Comparison of ENCODE assay signal across 10 cellular contexts in the genomic region with DNA sequence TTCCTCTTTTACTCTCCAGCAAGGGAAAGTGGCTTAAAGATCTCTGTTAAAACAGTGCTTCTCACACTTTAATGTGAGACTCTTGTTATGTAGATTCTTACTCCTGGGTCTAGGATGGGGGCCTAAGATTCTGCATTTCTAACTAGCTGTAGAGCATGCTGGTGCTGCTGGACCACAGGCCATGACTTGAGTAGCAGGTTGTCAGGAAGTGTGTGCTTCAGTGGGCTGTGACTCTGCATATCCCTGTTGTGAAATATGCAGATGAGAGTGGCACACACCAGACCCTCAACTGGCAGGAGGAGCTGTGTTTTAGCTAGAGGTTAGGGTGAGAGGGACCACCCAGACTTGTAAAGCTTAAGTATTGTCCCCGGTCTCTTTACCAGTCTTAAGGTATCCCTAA.
DNase-seq lines count a peak whose midpoint lies in the region; ATAC-seq and TF ChIP-seq lines count a peak whose summit lies in the region.
"Had no signal": no experiment of that assay in that cellular context is flagged by ENCODE, and none has a peak within 500 bp of the region (broad histone marks: within the 10 kb centered on the region; RNA-seq: fewer than 3 reads in every experiment).

No MANE protein-coding gene starts in this region.

- H3K4me2 ChIP-seq in mesenchymal stem cell (ENCODE audit: low read length, poor library complexity, severe bottlenecking): no peak overlapping the region
- H3K4me2 ChIP-seq: PC-9 had no signal

- H2BK15ac ChIP-seq in mesenchymal stem cell (ENCODE audit: low read depth, poor library complexity, severe bottlenecking): no peak overlapping the region

- no peak overlapping the region for H3K14ac ChIP-seq in mesenchymal stem cell (ENCODE audit: low read length in 2 of 2)

- intact Hi-C loops in CD4-positive, alpha-beta T cell (cut with DNase I, micrococcal nuclease): no loop called here
- intact Hi-C loops in prostate gland (cut with DNase I) (no loop called here), testis (cut with DNase I; ENCODE audit: low total_unique reads) (no loop called here)

- POLR2A ChIA-PET in CD4-positive, alpha-beta T cell (lab: Charles Lee): no interaction called here

- H3K9ac ChIP-seq in mesenchymal stem cell (ENCODE audit: low read length): peak overlapping the region; percentile 69

- H3K27ac Mint-ChIP-seq in CD4-positive, alpha-beta T cell: peak overlapping the region; percentile 17

- TF ChIP-seq POLR2A in prostate gland (IDR thresholded peaks at IDR 0.05) (no peak), testis (IDR thresholded peaks at IDR 0.05) (no peak), tibial nerve (IDR thresholded peaks at IDR 0.05) (no peak)

- no peaks in the 10 kb centered on the region for H3K9me3 Mint-ChIP-seq in CD4-positive, alpha-beta T cell

- H3K79me1 ChIP-seq in mesenchymal stem cell (replicated peaks; ENCODE audit: low read length, poor library complexity, severe bottlenecking): no peaks in the 10 kb centered on the region

- CTCF ChIA-PET in CD4-positive, alpha-beta T cell (lab: Charles Lee): no interaction called here

- no peak overlapping the region for H4K91ac ChIP-seq in mesenchymal stem cell (ENCODE audit: low read length)

- H3K4ac ChIP-seq in mesenchymal stem cell (ENCODE audit: low read depth in 1 of 2, low read length in 2 of 2): no peak overlapping the region

- no peak overlapping the region for H3K23ac ChIP-seq in mesenchymal stem cell (ENCODE audit: low read length in 2 of 2)

- H3K27me3 Mint-ChIP-seq in CD4-positive, alpha-beta T cell: no peaks in the 10 kb centered on the region

- TF ChIP-seq CTCF in CD4-positive, alpha-beta T cell (IDR thresholded peaks at IDR 0.05): no peak
- TF ChIP-seq CTCF in prostate gland (IDR thresholded peaks at IDR 0.05) (no peak), testis (IDR thresholded peaks at IDR 0.05) (no peak), tibial nerve (IDR thresholded peaks at IDR 0.05) (no peak)

- no peaks in the 10 kb centered on the region for H3K9me3 ChIP-seq in CD4-positive, alpha-beta T cell (ENCODE audit: control insufficient read depth, low read length)
- H3K9me3 ChIP-seq in mesenchymal stem cell (ENCODE audit: control insufficient read depth, low read length) (no peaks in the 10 kb centered on the region), prostate gland (no peaks in the 10 kb centered on the region), testis (no peaks in the 10 kb centered on the region), tibial nerve (no peaks in the 10 kb centered on the region)

- peaks cover 20% of the 10 kb centered on the region for H3K4me1 Mint-ChIP-seq in CD4-positive, alpha-beta T cell (ENCODE audit: low read depth)

- H3K4me3 Mint-ChIP-seq in CD4-positive, alpha-beta T cell: peak overlapping the region; percentile 82

- no peak overlapping the region for H2AK5ac ChIP-seq in mesenchymal stem cell (ENCODE audit: low read length, severe bottlenecking)

- H4K8ac ChIP-seq in mesenchymal stem cell (ENCODE audit: low read length): peak overlapping the region; percentile 3

- no peak overlapping the region for H2BK12ac ChIP-seq in mesenchymal stem cell (ENCODE audit: low read length in 2 of 2)

- H3K27me3 ChIP-seq in CD4-positive, alpha-beta T cell (ENCODE audit: control insufficient read depth, insufficient read depth, low read length): no peaks in the 10 kb centered on the region
- no peaks in the 10 kb centered on the region for H3K27me3 ChIP-seq in mesenchymal stem cell (ENCODE audit: control insufficient read depth in 1 of 2, insufficient read depth in 1 of 2, low read length in 2 of 2)
- H3K27me3 ChIP-seq in prostate gland (replicated peaks; ENCODE audit: insufficient read depth): no peaks in the 10 kb centered on the region
- no peaks in the 10 kb centered on the region for H3K27me3 ChIP-seq in testis
- H3K27me3 ChIP-seq in tibial nerve: no peaks in the 10 kb centered on the region

- no CpG with 5 or more reads among the region's 1 CpG for WGBS in mesenchymal stem cell
- WGBS in prostate gland: 73% methylated on average over 1 of the region's 1 CpG
- WGBS in testis, 2 donors: 89% methylated on average over 1 of the region's 1 CpG
- WGBS in tibial nerve, 2 donors: 70 to 76% methylated on average over 1 of the region's 1 CpG

- H3K36me3 Mint-ChIP-seq in CD4-positive, alpha-beta T cell (ENCODE audit: low read depth): no peaks in the 10 kb centered on the region

- ATAC-seq in CD4-positive, alpha-beta T cell (ENCODE audit: poor library complexity): no peak
- no peak for ATAC-seq in GM18858 (IDR thresholded peaks at IDR 0.05; ENCODE audit: unreplicated experiment)

- peak overlapping the region; percentile 11; the same call in 1 of the 2 replicates for H3K4me3 ChIP-seq in Jurkat, Clone E6-1 (ENCODE audit: low read length)
- peak overlapping the region in 1 of 2 experiments; percentile 37 for H3K4me3 ChIP-seq in mesenchymal stem cell (ENCODE audit: insufficient read depth in 1 of 2, low read depth in 1 of 2, low read length in 2 of 2)
- no peak overlapping the region for H3K4me3 ChIP-seq in prostate gland
- H3K4me3 ChIP-seq in testis: no peak overlapping the region
- H3K4me3 ChIP-seq in tibial nerve: peak overlapping the region in 2 of 4 donors; percentile 10 to 22
- H3K4me3 ChIP-seq: PC-9, skin epidermis had no signal

- no peaks in the 10 kb centered on the region for H3K36me3 ChIP-seq in mesenchymal stem cell (ENCODE audit: control insufficient read depth in 1 of 2, insufficient read depth in 2 of 2, low read depth in 1 of 2, low read length in 2 of 2)
- no peaks in the 10 kb centered on the region for H3K36me3 ChIP-seq in prostate gland
- H3K36me3 ChIP-seq in testis (ENCODE audit: low read depth, missing control alignments): no peaks in the 10 kb centered on the region
- no peaks in the 10 kb centered on the region for H3K36me3 ChIP-seq in tibial nerve

- DNase-seq in CD4-positive, alpha-beta T cell: no peak
- peak; percentile 53 for DNase-seq in Jurkat, Clone E6-1 (ENCODE audit: low read depth, low spot score)
- DNase-seq in mesenchymal stem cell: no peak
- no peak for DNase-seq in prostate gland (ENCODE audit: low spot score)
- DNase-seq in testis: no peak
- DNase-seq in tibial nerve (ENCODE audit: low spot score in 2 of 2): no peak
- DNase-seq: PC-9 had no signal

- H3K18ac ChIP-seq in mesenchymal stem cell (ENCODE audit: low read depth in 1 of 2, low read length in 2 of 2): no peak overlapping the region

- H2BK5ac ChIP-seq in mesenchymal stem cell (ENCODE audit: low read depth, low read length, poor library complexity, severe bottlenecking): no peak overlapping the region

- TF ChIP-seq EP300 in tibial nerve (IDR thresholded peaks at IDR 0.05): no peak

- no peak overlapping the region for H3K27ac ChIP-seq in CD4-positive, alpha-beta T cell (ENCODE audit: low read depth, low read length)
- peak overlapping the region; percentile 10 for H3K27ac ChIP-seq in angular gyrus (ENCODE audit: low read depth, low read length)
- H3K27ac ChIP-seq in mesenchymal stem cell (ENCODE audit: low read length, poor library complexity, severe bottlenecking): no peak overlapping the region
- H3K27ac ChIP-seq in prostate gland: no peak overlapping the region
- no peak overlapping the region for H3K27ac ChIP-seq in testis
- peak overlapping the region in 2 of 4 donors; percentile 15 to 45 for H3K27ac ChIP-seq in tibial nerve
- H3K27ac ChIP-seq: PC-9 had no signal

- no peak overlapping the region for H2BK120ac ChIP-seq in mesenchymal stem cell (ENCODE audit: low read depth, low read length)

- H3K4me1 ChIP-seq in mesenchymal stem cell (ENCODE audit: control insufficient read depth, insufficient read depth, low read depth, low read length) (peaks cover 5% of the 10 kb centered on the region), prostate gland (replicated peaks) (peaks cover 3% of the 10 kb centered on the region), testis (peaks cover 18% of the 10 kb centered on the region), tibial nerve (peaks cover 0 to 48% (median 10%) of the 10 kb centered on the region in 4 donors)

- no peak overlapping the region for H2AFZ ChIP-seq in mesenchymal stem cell (ENCODE audit: low read depth, low read length)
- H2AFZ ChIP-seq: PC-9 had no signal
